Comparison of ENCODE assay signal across 10 cellular contexts in the genomic region with DNA sequence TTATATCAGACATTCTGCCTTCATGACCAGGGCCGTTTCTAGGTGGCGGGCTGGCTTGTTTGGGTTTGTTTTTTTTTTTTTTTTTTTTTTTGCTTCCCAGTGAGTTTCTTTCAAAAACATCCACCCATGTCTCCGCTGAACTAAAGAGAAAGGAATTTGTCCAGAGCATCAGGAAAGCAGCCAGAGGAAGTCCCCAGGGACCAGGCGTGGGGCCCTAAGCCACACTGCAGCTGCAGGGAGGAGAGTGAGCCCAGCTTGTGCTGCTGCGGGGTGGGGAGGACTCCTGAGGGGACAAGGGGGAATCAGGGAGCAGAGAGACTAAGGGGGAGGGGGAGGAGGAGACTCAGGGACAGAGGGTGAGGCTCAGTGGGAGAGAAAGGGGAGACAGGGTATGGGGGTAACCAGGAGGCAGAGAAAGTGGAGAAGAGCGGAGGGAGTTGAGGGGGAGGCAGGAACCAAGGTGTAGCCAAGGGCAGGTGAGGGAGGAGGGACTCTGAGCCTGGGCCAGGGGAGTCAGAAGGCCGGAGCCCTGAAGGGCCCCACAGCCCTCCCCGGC. TPM values are rescaled to one million over a fixed set of nuclear protein-coding genes. Genes with fewer than 3 reads are reported as not detected.
A peak's percentile ranks its signal among the peaks of the same experiment; 100 is the strongest.
DNase-seq lines count a peak whose midpoint lies in the region; ATAC-seq and TF ChIP-seq lines count a peak whose summit lies in the region.
"Had no signal": no experiment of that assay in that cellular context is flagged by ENCODE, and none has a peak within 500 bp of the region (broad histone marks: within the 10 kb centered on the region; RNA-seq: fewer than 3 reads in every experiment).

No MANE protein-coding gene starts in this region.

- H3K27ac Mint-ChIP-seq in activated naive CD4-positive, alpha-beta T cell treated with anti-CD3 and anti-CD28 coated beads, Interleukin-2, amount 50 U/mL, for 72 hours, result peak overlapping the region in 1 of 2 donors; percentile 65

- in situ Hi-C loops in astrocyte of the spinal cord (cut with HindIII; ENCODE audit: low sequenced_read_pairs), result no loop called here

- no peak for ATAC-seq in activated naive CD4-positive, alpha-beta T cell treated with anti-CD3 and anti-CD28 coated beads, Interleukin-2, amount 50 U/mL, for 72 hours
- ATAC-seq in GM18519 (IDR thresholded peaks at IDR 0.05; ENCODE audit: low FRiP score, unreplicated experiment), result no peak

- no peaks in the 10 kb centered on the region for H3K9me3 Mint-ChIP-seq in activated naive CD4-positive, alpha-beta T cell treated with anti-CD3 and anti-CD28 coated beads, Interleukin-2, amount 50 U/mL, for 72 hours

- H3K36me3 Mint-ChIP-seq in activated naive CD4-positive, alpha-beta T cell treated with anti-CD3 and anti-CD28 coated beads, Interleukin-2, amount 50 U/mL, for 72 hours, result no peaks in the 10 kb centered on the region

- POLR2A ChIA-PET in AG04449 (lab: Yijun Ruan, JAX), result no interaction called here

- TF ChIP-seq CTCF in AG04449 (IDR thresholded peaks at IDR 0.05; ENCODE audit: insufficient read depth, low read length, missing control alignments) (no peak), astrocyte of the spinal cord (IDR thresholded peaks at IDR 0.05; ENCODE audit: low read depth, low read length) (no peak)

- H3K4me3 ChIP-seq in AG04449 (ENCODE audit: low read depth, low read length) (no peak overlapping the region; the same call in 1 of the 2 replicates), astrocyte of the spinal cord (ENCODE audit: low read depth, low read length) (no peak overlapping the region)

- CTCF ChIA-PET in AG04449 (lab: Yijun Ruan, JAX), result interaction anchor here (0.9 to 24.9 kb wide), 9 partner anchors 8 to 344 kb away, joined by 3 to 554 read pairs (median 67); a partner anchor contains a TSS

- peak; percentile 80 for DNase-seq in AG04449 (ENCODE audit: low read depth, low spot score)
- DNase-seq in LHCN-M2 (ENCODE audit: low read depth), result peak; percentile 93
- DNase-seq in astrocyte of the spinal cord (ENCODE audit: low read depth, low spot score), result peak; percentile 95
- peak; percentile 75 for DNase-seq in mucosa of gallbladder (ENCODE audit: low spot score)
- no peak for DNase-seq in NCI-H2227 (lab: John Stamatoyannopoulos, UW; ENCODE audit: unreplicated experiment)
- no peak for DNase-seq in activated naive CD4-positive, alpha-beta T cell treated with anti-CD3 and anti-CD28 coated beads, Interleukin-2, amount 50 U/mL, for 72 hours (ENCODE audit: low spot score in 2 of 2)
- DNase-seq in NAMALWA (ENCODE audit: low spot score), result no peak
- DNase-seq: OCI-M1 had no signal

RNA-seq across cellular contexts. Expression of a gene that starts 49.5 kb away (rescaled TPM):
- total RNA-seq in LHCN-M2 (2014; rRNA removed) (not detected in 2 replicates), mucosa of gallbladder (0.72 TPM)
- polyA plus RNA-seq in LHCN-M2 (2012), result not detected
- total RNA-seq in activated naive CD4-positive, alpha-beta T cell treated with anti-CD3 and anti-CD28 coated beads, Interleukin-2, amount 50 U/mL, for 72 hours, result under 1 TPM in 1 of 2 donors, not detected in 1; 0.59 TPM
- total RNA-seq: endothelial cell of umbilical vein had no signal

Comparison
In these comparisons a context has a peak if more than half of its experiments do, and no peak if none do; other contexts are left out.
1. DNase-seq: peak in AG04449 (single experiment), LHCN-M2 (single experiment), astrocyte of the spinal cord (single experiment) and mucosa of gallbladder (single experiment); none in NCI-H2227 (single experiment), activated naive CD4-positive, alpha-beta T cell treated with anti-CD3 and anti-CD28 coated beads, Interleukin-2, amount 50 U/mL, for 72 hours (0 of 2) and NAMALWA (single experiment).